Comparison of ENCODE assay signal across 22 cellular contexts in genomic region chr15:100900136-100900894, GRCh38. TPM values are rescaled to one million over a fixed set of nuclear protein-coding genes. Genes with fewer than 3 reads are reported as not detected.
A peak's percentile ranks its signal among the peaks of the same experiment; 100 is the strongest.
DNase-seq lines count a peak whose midpoint lies in the region; ATAC-seq and TF ChIP-seq lines count a peak whose summit lies in the region.
"Had no signal": no experiment of that assay in that cellular context is flagged by ENCODE, and none has a peak within 500 bp of the region (broad histone marks: within the 10 kb centered on the region; RNA-seq: fewer than 3 reads in every experiment).

No MANE protein-coding gene starts in this region.

- H3K36me3 ChIP-seq in breast epithelium: no peaks in the 10 kb centered on the region
- H3K36me3 ChIP-seq: HAP-1 had no signal

- CTCF ChIA-PET in MCF 10A (lab: Yijun Ruan, JAX): interaction anchor here (0.6 to 1.0 kb wide), 2 partner anchors 11 to 108 kb away, joined by 3 read pairs; no protein-coding TSS in a partner anchor

- TF ChIP-seq CTCF in breast epithelium (IDR thresholded peaks at IDR 0.05) (no peak), MCF 10A (IDR thresholded peaks at IDR 0.05; ENCODE audit: unreplicated experiment) (no peak), omental fat pad (IDR thresholded peaks at IDR 0.05) (no peak)

- no peak overlapping the region for H3K27ac Mint-ChIP-seq in MCF 10A (ENCODE audit: low read depth, unreplicated experiment)
- H3K27ac Mint-ChIP-seq: activated CD4-positive, alpha-beta memory T cell treated with anti-CD3 and anti-CD28 coated beads for 36 hours; activated naive CD8-positive, alpha-beta T cell treated with anti-CD3 and anti-CD28 coated beads for 36 hours; CD4-positive, CD25-positive, alpha-beta regulatory T cell; progenitor cell of endocrine pancreas had no signal

- no peaks in the 10 kb centered on the region for H3K27me3 ChIP-seq in breast epithelium

- peak overlapping the region; percentile 95 to 96 for H3K27ac ChIP-seq in breast epithelium

- no peak overlapping the region for H3K4me3 Mint-ChIP-seq in MCF 10A (ENCODE audit: unreplicated experiment)
- H3K4me3 Mint-ChIP-seq: activated CD4-positive, alpha-beta memory T cell treated with anti-CD3 and anti-CD28 coated beads for 36 hours; activated naive CD8-positive, alpha-beta T cell treated with anti-CD3 and anti-CD28 coated beads for 36 hours; CD4-positive, CD25-positive, alpha-beta regulatory T cell had no signal

- no peak overlapping the region for H3K4me3 ChIP-seq in breast epithelium
- H3K4me3 ChIP-seq: HAP-1 had no signal

- POLR2A ChIA-PET in MCF 10A (lab: Yijun Ruan, JAX): interaction anchor here (0.8 kb wide), 1 partner anchor 21 kb away, joined by 3 read pairs; the partner anchor contains the start of gene ALDH1A3

- no peak for TF ChIP-seq POLR2A in breast epithelium (IDR thresholded peaks at IDR 0.05)

- no peaks in the 10 kb centered on the region for H3K9me3 Mint-ChIP-seq in MCF 10A (ENCODE audit: unreplicated experiment)
- H3K9me3 Mint-ChIP-seq: activated CD4-positive, alpha-beta memory T cell treated with anti-CD3 and anti-CD28 coated beads for 36 hours; activated naive CD8-positive, alpha-beta T cell treated with anti-CD3 and anti-CD28 coated beads for 36 hours; CD4-positive, CD25-positive, alpha-beta regulatory T cell had no signal

- no TSS peak for BruUV-seq in MCF 10A (replicated peaks; lab: Mats Ljungman, UMichigan)

- DNase-seq in breast epithelium (ENCODE audit: low spot score in 2 of 2) (no peak), MCF 10A (ENCODE audit: unreplicated experiment) (no peak), cerebellum (ENCODE audit: low spot score) (peak; percentile 14), omental fat pad (ENCODE audit: low spot score) (peak; percentile 21), T-helper 9 cell (no peak), cerebellar nuclear complex (lab: John Stamatoyannopoulos, UW) (no peak)
- DNase-seq in activated CD4-positive, alpha-beta T cell treated with anti-CD3 and anti-CD28 coated beads for 4 hours: no peak
- DNase-seq: activated CD4-positive, alpha-beta memory T cell treated with anti-CD3 and anti-CD28 coated beads for 36 hours; activated naive CD8-positive, alpha-beta T cell treated with anti-CD3 and anti-CD28 coated beads for 36 hours; activated T-cell treated with anti-CD3 and anti-CD28 coated beads, Interleukin-2, amount 50 U/mL, for 48 hours; CD4-positive, CD25-positive, alpha-beta regulatory T cell; Kasumi-1; NCI-H187 treated with DMSO at 0.1 percent for 48 hours; NCI-H510A treated with DMSO at 0.1 percent for 48 hours; stimulated activated naive CD4-positive, alpha-beta T cell treated with Interleukin-2 at 50 U/mL for 16 hours had no signal

- no peaks in the 10 kb centered on the region for H3K9me3 ChIP-seq in breast epithelium
- H3K9me3 ChIP-seq: HAP-1 had no signal

- intact Hi-C loops in breast epithelium (cut with DNase I; ENCODE audit: low total_unique reads) (no loop called here), MCF 10A (cut with micrococcal nuclease) (no loop called here)

- no peaks in the 10 kb centered on the region for H3K36me3 Mint-ChIP-seq in MCF 10A (ENCODE audit: insufficient read depth, unreplicated experiment)
- H3K36me3 Mint-ChIP-seq: activated CD4-positive, alpha-beta memory T cell treated with anti-CD3 and anti-CD28 coated beads for 36 hours; activated naive CD8-positive, alpha-beta T cell treated with anti-CD3 and anti-CD28 coated beads for 36 hours; brain; CD4-positive, CD25-positive, alpha-beta regulatory T cell had no signal

- H3K27me3 Mint-ChIP-seq in MCF 10A (ENCODE audit: insufficient read depth, unreplicated experiment): no peaks in the 10 kb centered on the region

- ATAC-seq in omental fat pad (ENCODE audit: low FRiP score): no peak
- no peak for ATAC-seq in HG03521 (IDR thresholded peaks at IDR 0.05; ENCODE audit: unreplicated experiment)
- ATAC-seq: esophagus mucosa, Panc1 had no signal

- H3K4me1 ChIP-seq in breast epithelium: peaks cover 10 to 19% of the 10 kb centered on the region in 2 donors
- H3K4me1 ChIP-seq: HAP-1 had no signal

- H3K4me1 Mint-ChIP-seq in MCF 10A (ENCODE audit: insufficient read depth, unreplicated experiment): no peaks in the 10 kb centered on the region
- H3K4me1 Mint-ChIP-seq: activated naive CD8-positive, alpha-beta T cell treated with anti-CD3 and anti-CD28 coated beads for 36 hours; CD4-positive, CD25-positive, alpha-beta regulatory T cell had no signal

RNA-seq across cellular contexts. Expression of gene LRRK1, which starts 18.8 kb away (rescaled TPM):
- total RNA-seq in breast epithelium (10 to 100 TPM; 10.1 to 18.7 (median 14.4) TPM), MCF 10A (2022) (15.4 and 18.0 TPM in 2 replicates), cerebellum (8.9 TPM), omental fat pad (10 to 100 TPM in 3 of 4 donors, 1 to 10 TPM in 1; 9.4 to 35.5 (median 16.9) TPM)

RNA-seq across cellular contexts. Expression of gene ALDH1A3, which starts 20.7 kb away (rescaled TPM):
- 100 to 1,000 TPM in 1 of 3 donors, 10 to 100 TPM in 2; 24.2 to 207 (median 44.9) TPM for total RNA-seq in breast epithelium
- total RNA-seq in MCF 10A (2022): 3.4 and 4.3 TPM in 2 replicates
- total RNA-seq in cerebellum: 46.3 TPM
- total RNA-seq in omental fat pad: 1,000 to 10,000 TPM in 1 of 4 donors, 100 to 1,000 TPM in 2, 10 to 100 TPM in 1; 61.3 to 1,088 (median 519) TPM
- total RNA-seq: activated CD4-positive, alpha-beta memory T cell treated with anti-CD3 and anti-CD28 coated beads for 36 hours; activated naive CD8-positive, alpha-beta T cell treated with anti-CD3 and anti-CD28 coated beads for 36 hours; CD4-positive, CD25-positive, alpha-beta regulatory T cell; myocyte had no signal

Comparison
In these comparisons a context has a peak if more than half of its experiments do, and no peak if none do; other contexts are left out.
1. DNase-seq: peak in cerebellum (single experiment) and omental fat pad (single experiment); none in breast epithelium (0 of 2), MCF 10A (single experiment), T-helper 9 cell (single experiment), cerebellar nuclear complex (0 of 2) and activated CD4-positive, alpha-beta T cell treated with anti-CD3 and anti-CD28 coated beads for 4 hours (0 of 2).